ENCODE assay signal across 13 cellular contexts in the genomic region with DNA sequence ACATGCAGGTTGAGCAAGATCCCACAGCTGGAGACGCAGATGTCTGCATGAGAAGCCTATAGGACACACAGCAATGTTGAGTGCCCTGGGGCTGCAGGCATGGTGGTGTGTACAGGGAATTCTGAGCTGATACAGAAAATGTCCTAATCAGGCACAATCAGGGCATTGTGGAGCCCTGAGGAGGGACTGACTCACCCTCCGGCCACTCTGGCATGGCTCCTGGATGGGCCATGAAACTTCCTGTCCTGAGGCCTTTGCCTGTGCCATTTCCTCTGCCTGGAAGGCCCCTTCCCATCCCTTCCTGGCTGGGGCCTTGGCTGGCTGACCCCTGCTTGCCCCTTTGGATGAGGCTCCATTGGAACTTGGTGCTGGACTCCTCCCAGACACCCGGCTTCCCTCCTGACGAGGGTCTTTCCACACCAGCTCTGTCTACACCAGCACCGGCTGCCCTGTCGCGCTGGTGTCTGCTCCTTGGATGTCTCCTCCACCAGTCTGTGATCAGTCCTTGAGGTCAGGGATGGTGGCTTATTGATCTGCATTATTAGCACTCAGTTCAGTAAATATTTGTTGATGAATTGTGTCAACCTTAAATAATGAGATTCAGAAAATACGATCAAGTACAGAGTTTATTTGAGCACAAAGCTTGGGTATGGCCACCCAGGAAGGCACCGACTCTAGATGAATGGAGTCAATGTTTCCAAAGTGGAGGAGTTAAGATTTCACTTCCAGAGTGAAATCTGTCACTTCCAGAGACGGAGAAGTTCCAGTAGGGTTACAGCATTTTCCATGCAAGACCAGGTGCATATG. TPM values are rescaled to one million over a fixed set of nuclear protein-coding genes. Genes with fewer than 3 reads are reported as not detected.
DNase-seq lines count a peak whose midpoint lies in the region; ATAC-seq and TF ChIP-seq lines count a peak whose summit lies in the region.
"Had no signal": no experiment of that assay in that cellular context is flagged by ENCODE, and none has a peak within 500 bp of the region (broad histone marks: within the 10 kb centered on the region; RNA-seq: fewer than 3 reads in every experiment).

No MANE protein-coding gene starts in this region.

- H3K79me2 ChIP-seq in trophoblast cell (ENCODE audit: control insufficient read depth, insufficient read depth, low read length, poor library complexity): no peaks in the 10 kb centered on the region

- H2AK5ac ChIP-seq in trophoblast cell (ENCODE audit: low read length): no peak overlapping the region

- H3K4me1 Mint-ChIP-seq in chondrocyte (ENCODE audit: low read depth): peaks cover 8% of the 10 kb centered on the region
- peaks cover 8 to 9% of the 10 kb centered on the region in 2 donors for H3K4me1 Mint-ChIP-seq in effector memory CD8-positive, alpha-beta T cell (ENCODE audit: low read depth in 2 of 2)

- H3K79me1 ChIP-seq in trophoblast cell (ENCODE audit: low read length): peaks cover 2% of the 10 kb centered on the region

- H4K91ac ChIP-seq in trophoblast cell (ENCODE audit: low read depth, low read length): peak overlapping the region; percentile 34

- H3K27ac Mint-ChIP-seq in chondrocyte (ENCODE audit: unreplicated experiment): no peak overlapping the region
- H3K27ac Mint-ChIP-seq in effector memory CD8-positive, alpha-beta T cell: no peak overlapping the region
- H3K27ac Mint-ChIP-seq: dendritic cell treated with granulocyte-macrophage colony-stimulating factor and Interleukin-4, amounts not matched to agents 40 ng/mL and 50 ng/mL, for 4 days; T-helper 17 cell had no signal

- H3K27ac ChIP-seq in trophoblast cell (ENCODE audit: low read depth, low read length): peak overlapping the region; percentile 61

- no peaks in the 10 kb centered on the region for H3K27me3 Mint-ChIP-seq in chondrocyte (ENCODE audit: low read depth)
- peaks cover 0 to 11% of the 10 kb centered on the region in 2 donors for H3K27me3 Mint-ChIP-seq in effector memory CD8-positive, alpha-beta T cell
- H3K27me3 Mint-ChIP-seq: T-helper 17 cell had no signal

- H4K12ac ChIP-seq in trophoblast cell (ENCODE audit: low read depth, low read length): no peak overlapping the region

- H2BK5ac ChIP-seq in trophoblast cell (ENCODE audit: low read depth, low read length, poor library complexity): no peak overlapping the region

- H3K23ac ChIP-seq in trophoblast cell (ENCODE audit: low read length): no peak overlapping the region

- TF ChIP-seq CTCF in chondrocyte (IDR thresholded peaks at IDR 0.05): no peak

- no peaks in the 10 kb centered on the region for H3K36me3 Mint-ChIP-seq in chondrocyte (ENCODE audit: low read depth)
- H3K36me3 Mint-ChIP-seq in effector memory CD8-positive, alpha-beta T cell (ENCODE audit: insufficient read depth): no peaks in the 10 kb centered on the region

- DNase-seq in Daoy (ENCODE audit: low read depth) (peak; percentile 76), SW480 (ENCODE audit: low spot score) (peak; percentile 25), foreskin melanocyte (peak; percentile 96), trophoblast cell (peak; percentile 99 to 100), NCI-H1105 (lab: John Stamatoyannopoulos, UW) (no peak), chondrocyte (ENCODE audit: low spot score) (no peak), 8988T (no peak)
- no peak for DNase-seq in effector memory CD8-positive, alpha-beta T cell
- DNase-seq: activated T-cell treated with anti-CD3 and anti-CD28 coated beads for 4 hours, H9, NCI-H2107, T-helper 17 cell had no signal

- H3K36me3 ChIP-seq in trophoblast cell (ENCODE audit: control insufficient read depth in 1 of 2, insufficient read depth in 2 of 2, low read length in 2 of 2): no peaks in the 10 kb centered on the region

- peak overlapping the region; percentile 19 for H2BK12ac ChIP-seq in trophoblast cell (ENCODE audit: low read length)

- no peak for ATAC-seq in effector memory CD8-positive, alpha-beta T cell (replicated peaks)
- ATAC-seq: T-helper 17 cell had no signal

- no peak overlapping the region for H3K14ac ChIP-seq in trophoblast cell (ENCODE audit: low read length)

- no peak overlapping the region for H3K4me2 ChIP-seq in trophoblast cell (ENCODE audit: low read length)

- H4K8ac ChIP-seq in trophoblast cell (ENCODE audit: low read depth, low read length): no peak overlapping the region

- H2BK120ac ChIP-seq in trophoblast cell (ENCODE audit: insufficient read depth, low read length, poor library complexity): no peak overlapping the region

- H3K27me3 ChIP-seq in trophoblast cell (ENCODE audit: insufficient read depth, low read length): no peaks in the 10 kb centered on the region

- H3K9me3 Mint-ChIP-seq in chondrocyte (ENCODE audit: low read depth): no peaks in the 10 kb centered on the region
- no peaks in the 10 kb centered on the region for H3K9me3 Mint-ChIP-seq in effector memory CD8-positive, alpha-beta T cell
- H3K9me3 Mint-ChIP-seq: dendritic cell treated with granulocyte-macrophage colony-stimulating factor and Interleukin-4, amounts not matched to agents 40 ng/mL and 50 ng/mL, for 4 days had no signal

- H2AFZ ChIP-seq in trophoblast cell (ENCODE audit: insufficient read depth, low read length, poor library complexity): no peak overlapping the region

- H3K4me1 ChIP-seq in trophoblast cell (ENCODE audit: control insufficient read depth in 1 of 2, insufficient read depth in 2 of 2, low read length in 2 of 2): peaks cover 14 to 17% of the 10 kb centered on the region in 2 experiments

- no peak overlapping the region for H3K4me3 ChIP-seq in trophoblast cell (ENCODE audit: low read depth, low read length)

- no peak overlapping the region for H3K4me3 Mint-ChIP-seq in chondrocyte (ENCODE audit: unreplicated experiment)
- H3K4me3 Mint-ChIP-seq in effector memory CD8-positive, alpha-beta T cell: no peak overlapping the region
- H3K4me3 Mint-ChIP-seq: dendritic cell treated with granulocyte-macrophage colony-stimulating factor and Interleukin-4, amounts not matched to agents 40 ng/mL and 50 ng/mL, for 4 days; H9; T-helper 17 cell had no signal

- H3K18ac ChIP-seq in trophoblast cell (ENCODE audit: low read length): peak overlapping the region; percentile 16

- H3K9ac ChIP-seq in trophoblast cell (ENCODE audit: low read length): no peak overlapping the region

- H3K9me3 ChIP-seq in trophoblast cell (ENCODE audit: insufficient read depth, low read depth, low read length): peaks cover 2% of the 10 kb centered on the region

- H3K4ac ChIP-seq in trophoblast cell (ENCODE audit: low read depth, low read length): no peak overlapping the region

- WGBS in trophoblast cell (ENCODE audit: extremely low coverage, insufficient coverage, insufficient read length): no CpG with 5 or more reads among the region's 10 CpGs

RNA-seq across cellular contexts. Expression of gene AFAP1, which starts 16.8 kb away (rescaled TPM):
- 34.4 and 42.0 TPM in 2 replicates for total RNA-seq in Daoy (2014; rRNA removed; shearing (Covaris generic))
- polyA plus RNA-seq in trophoblast cell (2013): 14.8 and 15.5 TPM in 2 replicates
- 107 to 119 TPM (median 118 TPM) in 3 replicates for total RNA-seq in chondrocyte

Comparison
In these comparisons a context has a peak if more than half of its experiments do, and no peak if none do; other contexts are left out.
1. DNase-seq: peak in Daoy (single experiment), SW480 (single experiment), foreskin melanocyte (single experiment) and trophoblast cell (2 of 2); none in NCI-H1105 (single experiment), chondrocyte (single experiment), effector memory CD8-positive, alpha-beta T cell (0 of 3) and 8988T (single experiment).